ENCODE assay signal across 8 cellular contexts in the genomic region with DNA sequence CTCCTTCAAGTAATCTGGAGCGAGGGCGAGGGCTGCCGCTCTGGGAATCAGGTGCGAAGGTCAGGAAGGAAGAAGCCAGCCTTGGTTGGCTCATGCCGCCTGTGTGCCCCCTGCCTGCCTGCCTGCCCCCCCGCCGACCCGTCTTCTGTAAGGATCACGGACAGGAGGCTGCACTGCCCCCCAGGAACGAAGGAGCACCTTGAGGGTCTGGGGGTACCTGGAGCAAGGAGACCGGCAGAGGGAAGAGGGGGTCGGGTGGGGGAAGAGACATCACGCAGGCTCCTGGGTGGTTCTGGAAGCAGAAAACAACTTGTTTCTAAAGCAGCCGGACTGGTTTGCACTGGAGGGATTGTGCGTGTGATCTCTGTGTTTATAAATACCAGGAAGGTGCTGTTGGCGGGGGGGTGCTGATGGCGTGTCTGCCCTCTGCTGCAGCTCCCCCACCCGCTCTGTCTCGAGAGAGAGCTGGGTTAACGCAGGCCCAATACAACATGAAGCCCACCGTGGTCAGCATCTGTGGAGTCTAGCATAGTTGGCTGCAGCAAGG. TPM values are rescaled to one million over a fixed set of nuclear protein-coding genes. Genes with fewer than 3 reads are reported as not detected.
DNase-seq lines count a peak whose midpoint lies in the region; ATAC-seq and TF ChIP-seq lines count a peak whose summit lies in the region.

No MANE protein-coding gene starts in this region.

- peaks cover 31% of the 10 kb centered on the region for H3K4me1 Mint-ChIP-seq in activated naive CD4-positive, alpha-beta T cell treated with anti-CD3 and anti-CD28 coated beads for 36 hours (ENCODE audit: low read depth)

- TF ChIP-seq CTCF in stomach (IDR thresholded peaks at IDR 0.05): no peak
- TF ChIP-seq CTCF in GM13977 (IDR thresholded peaks at IDR 0.05; ENCODE audit: extremely low read depth, insufficient read depth, missing control alignments): no peak

- H3K9me3 ChIP-seq in adipocyte (ENCODE audit: control insufficient read depth, low read length): no peaks in the 10 kb centered on the region
- H3K9me3 ChIP-seq in iPS-18a (ENCODE audit: control insufficient read depth, low read depth, low read length): no peaks in the 10 kb centered on the region
- no peaks in the 10 kb centered on the region for H3K9me3 ChIP-seq in stomach

- intact Hi-C loops in activated naive CD4-positive, alpha-beta T cell treated with anti-CD3 and anti-CD28 coated beads for 36 hours (cut with micrococcal nuclease): loop anchor here (2.0 to 10.0 kb wide), 7 partner anchors 228 to 720 kb away; a partner anchor contains a TSS
- intact Hi-C loops in stomach (cut with DNase I; ENCODE audit: low total_unique reads): no loop called here

- WGBS in stomach, 5 donors: 1 to 2% (median 2%) methylated on average over 14 to 21 of the region's 21 CpGs

- H3K27me3 Mint-ChIP-seq in activated naive CD4-positive, alpha-beta T cell treated with anti-CD3 and anti-CD28 coated beads for 36 hours (ENCODE audit: low read depth): no peaks in the 10 kb centered on the region

- no peak overlapping the region for H3K27ac ChIP-seq in iPS-18a (ENCODE audit: low read length)
- peak overlapping the region; percentile 98 to 100 (median 99) for H3K27ac ChIP-seq in stomach

- no peak for ATAC-seq in GM21619 (IDR thresholded peaks at IDR 0.05; ENCODE audit: unreplicated experiment)

- DNase-seq in activated naive CD4-positive, alpha-beta T cell treated with anti-CD3 and anti-CD28 coated beads for 36 hours: peak; percentile 39
- no peak for DNase-seq in activated naive CD4-positive, alpha-beta T cell (lab: John Stamatoyannopoulos, UW)
- DNase-seq in adipocyte (ENCODE audit: low read depth) (peak; percentile 63), stomach (peak; percentile 62), NCI-H82 treated with DMSO at 0.1 percent for 48 hours (lab: John Stamatoyannopoulos, UW; ENCODE audit: unreplicated experiment) (no peak), GM13977 (ENCODE audit: low spot score) (no peak)

- CTCF ChIA-PET in activated naive CD4-positive, alpha-beta T cell treated with anti-CD3 and anti-CD28 coated beads for 36 hours (lab: Charles Lee): no interaction called here

- H3K36me3 Mint-ChIP-seq in activated naive CD4-positive, alpha-beta T cell treated with anti-CD3 and anti-CD28 coated beads for 36 hours (ENCODE audit: low read depth): peaks cover 19% of the 10 kb centered on the region

- H3K36me3 ChIP-seq in adipocyte (ENCODE audit: control insufficient read depth, insufficient read depth, low read length, severe bottlenecking) (no peaks in the 10 kb centered on the region), iPS-18a (ENCODE audit: control insufficient read depth, low read depth, low read length) (no peaks in the 10 kb centered on the region), stomach (peaks cover 3 to 18% (median 13%) of the 10 kb centered on the region in 4 donors)

- no peaks in the 10 kb centered on the region for H3K9me3 Mint-ChIP-seq in activated naive CD4-positive, alpha-beta T cell treated with anti-CD3 and anti-CD28 coated beads for 36 hours

- peak in 2 of 4 donors; percentile 23 to 61 for TF ChIP-seq POLR2A in stomach (IDR thresholded peaks at IDR 0.05)

- no peak overlapping the region for H3K4me3 Mint-ChIP-seq in activated naive CD4-positive, alpha-beta T cell treated with anti-CD3 and anti-CD28 coated beads for 36 hours

- H3K4me1 ChIP-seq in adipocyte (ENCODE audit: control insufficient read depth, insufficient read depth, low read length) (peaks cover 39% of the 10 kb centered on the region), iPS-18a (ENCODE audit: control insufficient read depth, low read depth, low read length) (peaks cover 16% of the 10 kb centered on the region), stomach (peaks cover 29 to 40% (median 35%) of the 10 kb centered on the region in 4 donors)

- H3K4me3 ChIP-seq in adipocyte (ENCODE audit: low read length): peak overlapping the region; percentile 97
- peak overlapping the region; percentile 61 for H3K4me3 ChIP-seq in iPS-18a (ENCODE audit: low read length)
- peak overlapping the region; percentile 72 to 97 (median 85) for H3K4me3 ChIP-seq in stomach

- no peak for TF ChIP-seq EP300 in stomach (IDR thresholded peaks at IDR 0.05)

- in situ Hi-C loops in GM13977 (cut with MboI; ENCODE audit: low pct_unique_long_range_greater_than_20kb, low sequenced_read_pairs, unreplicated experiment): no loop called here

- H3K9ac ChIP-seq in adipocyte (ENCODE audit: low read length): peak overlapping the region; percentile 90
- H3K9ac ChIP-seq in iPS-18a (ENCODE audit: low read length): no peak overlapping the region

- H3K27me3 ChIP-seq in adipocyte (replicated peaks; ENCODE audit: control insufficient read depth, insufficient read depth, low read length) (no peaks in the 10 kb centered on the region), iPS-18a (ENCODE audit: control insufficient read depth, insufficient read depth, low read length) (peaks cover 54% of the 10 kb centered on the region), stomach (no peaks in the 10 kb centered on the region)

- no peak overlapping the region for H3K27ac Mint-ChIP-seq in activated naive CD4-positive, alpha-beta T cell treated with anti-CD3 and anti-CD28 coated beads for 36 hours

RNA-seq across cellular contexts. Expression of a gene that starts 1.7 kb away (rescaled TPM):
- 100 to 1,000 TPM; 102 to 110 TPM for total RNA-seq in activated naive CD4-positive, alpha-beta T cell treated with anti-CD3 and anti-CD28 coated beads for 36 hours
- total RNA-seq in stomach: 100 to 1,000 TPM in 3 of 5 donors, 10 to 100 TPM in 2; 50.1 to 227 (median 113) TPM
- polyA plus RNA-seq in stomach: 10 to 100 TPM; 24.4 to 40.8 (median 27.6) TPM

Comparison
In these comparisons a context has a peak if more than half of its experiments do, and no peak if none do; other contexts are left out.
1. DNase-seq: peak in activated naive CD4-positive, alpha-beta T cell treated with anti-CD3 and anti-CD28 coated beads for 36 hours (single experiment), adipocyte (single experiment) and stomach (single experiment); none in activated naive CD4-positive, alpha-beta T cell (0 of 4), NCI-H82 treated with DMSO at 0.1 percent for 48 hours (single experiment) and GM13977 (single experiment).
2. Peak in every context shown above with its lines, with median percentiles within 50 percentile points of each other: H3K4me3 ChIP-seq.